ENCODE assay signal across 20 cellular contexts in genomic region chr7:140007051-140007690, GRCh38. TPM values are rescaled to one million over a fixed set of nuclear protein-coding genes. Genes with fewer than 3 reads are reported as not detected.
A peak's percentile ranks its signal among the peaks of the same experiment; 100 is the strongest.
DNase-seq lines count a peak whose midpoint lies in the region; ATAC-seq, FAIRE-seq and TF ChIP-seq lines count a peak whose summit lies in the region.
"Had no signal": no experiment of that assay in that cellular context is flagged by ENCODE, and none has a peak within 500 bp of the region (broad histone marks: within the 10 kb centered on the region; RNA-seq: fewer than 3 reads in every experiment).

No MANE protein-coding gene starts in this region.

- H3K9me1 ChIP-seq in K562 (ENCODE audit: control insufficient read depth, insufficient read depth, low read length) = no peaks in the 10 kb centered on the region

- H3K4me3 ChIP-seq in heart left ventricle = no peak overlapping the region
- no peak overlapping the region for H3K4me3 ChIP-seq in K562
- no peak overlapping the region for H3K4me3 ChIP-seq in upper lobe of right lung
- H3K4me3 ChIP-seq in HAP-1 = no peak overlapping the region
- H3K4me3 ChIP-seq: BLaER1 had no signal

- no peak for FAIRE-seq in K562 (lab: Jason Lieb, UNC)

- CTCF ChIA-PET in K562 (lab: Yijun Ruan, JAX; ENCODE audit: low intra/inter-chr PET ratio) = interaction anchor here (1.0 to 2.0 kb wide), 2 partner anchors 388 to 405 kb away, joined by 3 to 7 read pairs; no protein-coding TSS in a partner anchor

- H3K36me3 Mint-ChIP-seq in memory B cell = peaks cover 2% of the 10 kb centered on the region

- TF ChIP-seq POLR2A in heart left ventricle (IDR thresholded peaks at IDR 0.05) (no peak), K562 (conservative IDR thresholded peaks at IDR 0.05) (no peak)

- H3K27me3 Mint-ChIP-seq in memory B cell = peaks cover 7% of the 10 kb centered on the region
- H3K27me3 Mint-ChIP-seq: CD4-positive, alpha-beta memory T cell had no signal

- H2AFZ ChIP-seq in K562 (ENCODE audit: low read depth, low read length) = no peak overlapping the region

- no peak overlapping the region for H3K4me2 ChIP-seq in K562 (ENCODE audit: insufficient read depth, low read length)
- H3K4me2 ChIP-seq: BLaER1 had no signal

- no peaks in the 10 kb centered on the region for H3K9me3 ChIP-seq in heart left ventricle
- no peaks in the 10 kb centered on the region for H3K9me3 ChIP-seq in K562 (replicated peaks; ENCODE audit: control insufficient read depth, insufficient read depth, low read depth, low read length)
- no peaks in the 10 kb centered on the region for H3K9me3 ChIP-seq in upper lobe of right lung
- no peaks in the 10 kb centered on the region for H3K9me3 ChIP-seq in HAP-1
- H3K9me3 ChIP-seq: BLaER1 had no signal

- peak overlapping the region; percentile 28 for H3K27ac Mint-ChIP-seq in memory B cell
- H3K27ac Mint-ChIP-seq: HFFc6 had no signal

- no peak for TF ChIP-seq RAD21 in K562 (CRISPR knock-in tag; conservative IDR thresholded peaks at IDR 0.05 in 1 of 2, IDR thresholded peaks at IDR 0.05 in 1 of 2)

- intact Hi-C loops in cardiac septum (cut with DNase I) (no loop called here), heart left ventricle (cut with DNase I) (loop anchor here in 2 of 10 donors (10.0 kb wide), 2 partner anchors 392 to 572 kb away; no protein-coding TSS in a partner anchor), K562 (cut with micrococcal nuclease) (loop anchor here (5.0 kb wide), 1 partner anchor 645 kb away; no protein-coding TSS in a partner anchor), upper lobe of right lung (cut with DNase I) (no loop called here)

- H3K36me3 ChIP-seq in heart left ventricle = no peaks in the 10 kb centered on the region
- H3K36me3 ChIP-seq in K562 (ENCODE audit: control insufficient read depth, insufficient read depth, low read length) = no peaks in the 10 kb centered on the region
- H3K36me3 ChIP-seq in upper lobe of right lung = no peaks in the 10 kb centered on the region
- no peaks in the 10 kb centered on the region for H3K36me3 ChIP-seq in HAP-1 (replicated peaks)
- H3K36me3 ChIP-seq: BLaER1 had no signal

- 0 out of 2 replicates have a peak, but pooled peaks cover 5% of the 10 kb centered on the region for H4K20me1 ChIP-seq in K562 (replicated peaks; ENCODE audit: control insufficient read depth, insufficient read depth, low read length)
- H4K20me1 ChIP-seq: BLaER1 had no signal

- ATAC-seq in heart left ventricle (no peak), K562 (no peak), memory B cell (ENCODE audit: low read depth) (no peak), upper lobe of right lung (no peak)

- no peaks in the 10 kb centered on the region for H3K9me3 Mint-ChIP-seq in memory B cell
- H3K9me3 Mint-ChIP-seq: CD14-positive monocyte, HFFc6 had no signal

- peaks cover 3% of the 10 kb centered on the region for H3K4me1 Mint-ChIP-seq in memory B cell

- H3K4me1 ChIP-seq in heart left ventricle (no peaks in the 10 kb centered on the region), K562 (replicated peaks in 1 of 2; ENCODE audit: control insufficient read depth in 2 of 2, insufficient read depth in 2 of 2, low read length in 2 of 2) (peaks cover 10 to 11% of the 10 kb centered on the region in 2 experiments; a peak in 4 of 5 replicates), upper lobe of right lung (no peaks in the 10 kb centered on the region), HAP-1 (no peaks in the 10 kb centered on the region)

- no peak overlapping the region for H3K4me3 Mint-ChIP-seq in memory B cell
- H3K4me3 Mint-ChIP-seq: CD14-positive monocyte; CD4-positive, alpha-beta memory T cell; HFFc6 had no signal

- H3K27me3 ChIP-seq in heart left ventricle (no peaks in the 10 kb centered on the region), K562 (ENCODE audit: control insufficient read depth in 2 of 2, insufficient read depth in 2 of 2, low read length in 2 of 2) (peaks cover 11 to 26% of the 10 kb centered on the region in 2 experiments; a peak in 4 of 5 replicates), upper lobe of right lung (no peaks in the 10 kb centered on the region), HAP-1 (ENCODE audit: low read depth) (no peaks in the 10 kb centered on the region)
- H3K27me3 ChIP-seq: BLaER1 had no signal

- no peak for TF ChIP-seq EP300 in K562 (IDR thresholded peaks at IDR 0.05; ENCODE audit: low read length)

- H3K27ac ChIP-seq in heart left ventricle (no peak overlapping the region), K562 (ENCODE audit: extremely low read depth, low read depth, low read length) (no peak overlapping the region), upper lobe of right lung (no peak overlapping the region)
- H3K27ac ChIP-seq: BLaER1 had no signal

- 92 to 97% (median 94%) methylated on average over 11 of the region's 11 CpGs for WGBS in heart left ventricle, 4 donors
- 34% methylated on average over 11 of the region's 11 CpGs for WGBS in K562 (ENCODE audit: insufficient coverage, low coverage, missing lambda C conversion rate)

- DNase-seq in cardiac septum (ENCODE audit: low spot score) = peak; percentile 53
- DNase-seq in heart left ventricle = no peak
- DNase-seq in K562 (ENCODE audit: extremely low read depth in 1 of 4, low spot score in 3 of 4) = no peak
- no peak for DNase-seq in memory B cell (ENCODE audit: low spot score in 2 of 2)
- peak; percentile 37 for DNase-seq in upper lobe of right lung
- DNase-seq in HAP-1 (ENCODE audit: low spot score in 2 of 2) = no peak
- no peak for DNase-seq in NCI-H345 treated with DMSO at 0.1 percent for 48 hours (lab: John Stamatoyannopoulos, UW; ENCODE audit: unreplicated experiment)
- no peak for DNase-seq in HuH-7.5 (ENCODE audit: low spot score)
- DNase-seq: 8988T; CD4-positive, alpha-beta memory T cell; DMS153; DMS79; GDM1; GOT3; HCEC 1CT; HFFc6; IMR-90; KBM-7 had no signal

- TF ChIP-seq CTCF in heart left ventricle (IDR thresholded peaks at IDR 0.05) (no peak), K562 (IDR thresholded peaks at IDR 0.05 in 2 of 3, conservative IDR thresholded peaks at IDR 0.05 in 1 of 3; ENCODE audit: insufficient read depth in 2 of 3, low read depth in 1 of 3, low read length in 3 of 3) (no peak), upper lobe of right lung (IDR thresholded peaks at IDR 0.05) (no peak)

- BruUV-seq in K562 (replicated peaks; lab: Mats Ljungman, UMichigan) = no TSS peak

- H3K79me2 ChIP-seq in K562 (ENCODE audit: control insufficient read depth, insufficient read depth, low read length) = no peaks in the 10 kb centered on the region

- in situ Hi-C loops in K562 (cut with MboI) = no loop called here
- in situ Hi-C loops in HAP-1 (cut with MboI; ENCODE audit: low sequenced_read_pairs) = loop anchor here (10.0 kb wide), 1 partner anchor 572 kb away; no protein-coding TSS in a partner anchor

- no peak overlapping the region for H3K9ac ChIP-seq in K562 (ENCODE audit: insufficient read depth in 1 of 2, low read depth in 2 of 2, low read length in 2 of 2)
- H3K9ac ChIP-seq: BLaER1 had no signal

- POLR2A ChIA-PET in K562 (lab: Yijun Ruan, JAX) = interaction anchor here (0.6 kb wide), 1 partner anchor 338 kb away, joined by 3 read pairs; no protein-coding TSS in a partner anchor

TF ChIP-seq in K562, 482 proteins besides CTCF, POLR2A, EP300 and RAD21:
- TF ChIP-seq ZNF24 (IDR thresholded peaks at IDR 0.05) (peak; percentile 98), FOXK1 (CRISPR knock-in tag; IDR thresholded peaks at IDR 0.05; ENCODE audit: borderline replicate concordance) (no peak), BCOR (IDR thresholded peaks at IDR 0.05) (peak; percentile 45; the same call in 1 of the 2 replicates)

RNA-seq across cellular contexts. Expression of gene PARP12, which starts 55.6 kb away (rescaled TPM):
- total RNA-seq in cardiac septum (12.5 TPM), heart left ventricle (10 to 100 TPM in 8 of 9 donors, 1 to 10 TPM in 1; 9.7 to 65.9 (median 15.3) TPM), K562 (2014; rRNA removed) (20.4 and 25.7 TPM in 2 replicates), K562 (2014; rRNA removed; fragmentation: Illumina TruSeq; extraction: Trizol) (20.6 and 23.5 TPM in 2 replicates), K562 (2015; rRNA removed; fragmentation: Illumina TruSeq; extraction: Trizol) (22.1 and 23.4 TPM in 2 replicates), K562 (2021) (23.3 and 25.5 TPM in 2 replicates), upper lobe of right lung (100 TPM)
- polyA plus RNA-seq in heart left ventricle (10 to 100 TPM in 1 of 2 donors, 1 to 10 TPM in 1; 6.8 to 12.6 TPM), K562 (2011; rRNA removed) (35.6 and 40.4 TPM in 2 replicates), K562 (2014; fragmentation: Illumina TruSeq; extraction: Trizol) (24.7 and 27.7 TPM in 2 replicates), K562 (2014; fragmentation: Nextera tagmentation; extraction: Ambion mirVana) (1 to 10 TPM; 4.6 to 7.1 TPM), K562 (2014; rRNA removed) (21.4 and 23.9 TPM in 2 replicates)
- total RNA-seq in K562 (2011; cell fraction: chromatin; rRNA removed; ENCODE audit: low replicate concordance) = 109 and 119 TPM in 2 replicates
- total RNA-seq in K562 (2011; cell fraction: nucleolus; rRNA removed) = 57.4 and 59.0 TPM in 2 replicates
- total RNA-seq in K562 (2011; cell fraction: nucleoplasm; rRNA removed) = 88.5 and 107 TPM in 2 replicates
- 26.6 and 44.3 TPM in 2 replicates for polyA plus RNA-seq in K562 (2011; cell fraction: cytosol; rRNA removed)
- polyA plus RNA-seq in K562 (2011; cell fraction: nucleus; rRNA removed) = 108 and 147 TPM in 2 replicates
- 18.4 and 26.4 TPM in 2 replicates for polyA plus RNA-seq in K562 (2012)
- 33.4 and 43.2 TPM in 2 replicates for polyA minus RNA-seq in K562 (2011; rRNA and poly(A)+ RNA removed)
- 21.9 and 24.1 TPM in 2 replicates for polyA minus RNA-seq in K562 (2011; cell fraction: cytosol; rRNA and poly(A)+ RNA removed)
- polyA minus RNA-seq in K562 (2011; cell fraction: nucleus; rRNA and poly(A)+ RNA removed) = 31.2 and 37.2 TPM in 2 replicates

Comparison
In these comparisons a context has a peak if more than half of its experiments do, and no peak if none do; other contexts are left out.
1. DNase-seq: peak in cardiac septum (single experiment) and upper lobe of right lung (single experiment); none in heart left ventricle (0 of 5), K562 (0 of 4), memory B cell (0 of 2), HAP-1 (0 of 2), NCI-H345 treated with DMSO at 0.1 percent for 48 hours (single experiment) and HuH-7.5 (single experiment).